18 cellular contexts compared by ENCODE assay signal in genomic region chr4:102244878-102245535, GRCh38.
DNase-seq lines count a peak whose midpoint lies in the region; ATAC-seq and TF ChIP-seq lines count a peak whose summit lies in the region.
"Had no signal": no experiment of that assay in that cellular context is flagged by ENCODE, and none has a peak within 500 bp of the region (broad histone marks: within the 10 kb centered on the region; RNA-seq: fewer than 3 reads in every experiment).

No MANE protein-coding gene starts in this region.

- H3K27me3 ChIP-seq in aorta (ENCODE audit: control insufficient read depth in 1 of 2, insufficient read depth in 2 of 2, low read length in 1 of 2): no peaks in the 10 kb centered on the region
- H3K27me3 ChIP-seq: BLaER1 had no signal

- no peaks in the 10 kb centered on the region for H3K4me1 ChIP-seq in aorta (ENCODE audit: control insufficient read depth in 1 of 2, insufficient read depth in 2 of 2, low read length in 2 of 2)
- H3K4me1 ChIP-seq: BLaER1, Caco-2 had no signal

- intact Hi-C loops in aorta (cut with DNase I): no loop called here

- ATAC-seq in stimulated activated naive CD8-positive, alpha-beta T cell treated with anti-CD3 and anti-CD28 coated beads, Interleukin-15, amount 100 ng/mL, for 72 hours: peak; percentile 26
- no peak for ATAC-seq in stimulated activated naive CD8-positive, alpha-beta T cell treated with anti-CD3 and anti-CD28 coated beads, Interleukin-15, Interleukin-2, amounts not matched to agents 100 U/mL and 50 U/mL, for 24 hours
- ATAC-seq in omental fat pad (ENCODE audit: low FRiP score): peak; percentile 28
- ATAC-seq in aorta (ENCODE audit: low FRiP score): peak; percentile 50
- ATAC-seq in GM19395 (IDR thresholded peaks at IDR 0.05; ENCODE audit: unreplicated experiment): no peak
- ATAC-seq: CD8-positive, alpha-beta T cell; GM23338; HCT116 had no signal

- H3K27ac Mint-ChIP-seq in stimulated activated naive CD8-positive, alpha-beta T cell treated with anti-CD3 and anti-CD28 coated beads, Interleukin-15, amount 100 ng/mL, for 72 hours: no peak overlapping the region
- H3K27ac Mint-ChIP-seq: B cell; CD4-positive, CD25-positive, alpha-beta regulatory T cell; CD8-positive, alpha-beta T cell; GM23338 had no signal

- no peak overlapping the region for H3K4me3 ChIP-seq in aorta (ENCODE audit: low read length in 2 of 2)
- H3K4me3 ChIP-seq: BLaER1, GM23338 had no signal

- H3K4me1 Mint-ChIP-seq in stimulated activated naive CD8-positive, alpha-beta T cell treated with anti-CD3 and anti-CD28 coated beads, Interleukin-15, amount 100 ng/mL, for 72 hours: no peaks in the 10 kb centered on the region
- H3K4me1 Mint-ChIP-seq: B cell; CD4-positive, CD25-positive, alpha-beta regulatory T cell; GM23338; H9 had no signal

- H3K9me3 Mint-ChIP-seq in stimulated activated naive CD8-positive, alpha-beta T cell treated with anti-CD3 and anti-CD28 coated beads, Interleukin-15, amount 100 ng/mL, for 72 hours: peaks cover 0 to 7% of the 10 kb centered on the region in 2 donors

- H3K27me3 Mint-ChIP-seq in stimulated activated naive CD8-positive, alpha-beta T cell treated with anti-CD3 and anti-CD28 coated beads, Interleukin-15, amount 100 ng/mL, for 72 hours: no peaks in the 10 kb centered on the region
- H3K27me3 Mint-ChIP-seq: B cell; CD4-positive, CD25-positive, alpha-beta regulatory T cell had no signal

- WGBS in aorta, 2 donors: 75 to 82% methylated on average over 22 to 23 of the region's 23 CpGs

- H3K27ac ChIP-seq in aorta (ENCODE audit: low read depth in 1 of 2, low read length in 2 of 2): no peak overlapping the region
- H3K27ac ChIP-seq: 22Rv1, BLaER1, C4-2B had no signal

- DNase-seq in stimulated activated naive CD8-positive, alpha-beta T cell treated with anti-CD3 and anti-CD28 coated beads, Interleukin-15, amount 100 ng/mL, for 72 hours: no peak
- DNase-seq in stimulated activated naive CD8-positive, alpha-beta T cell treated with anti-CD3 and anti-CD28 coated beads, Interleukin-15, Interleukin-2, amounts not matched to agents 100 U/mL and 50 U/mL, for 24 hours: no peak
- DNase-seq in omental fat pad (ENCODE audit: low spot score) (no peak), aorta (no peak), anterior cingulate cortex (lab: John Stamatoyannopoulos, UW) (no peak)
- DNase-seq: Caco-2; CD4-positive, CD25-positive, alpha-beta regulatory T cell; CD8-positive, alpha-beta T cell; DMS153; DND-41; H9 had no signal

- no peak overlapping the region for H3K4me3 Mint-ChIP-seq in stimulated activated naive CD8-positive, alpha-beta T cell treated with anti-CD3 and anti-CD28 coated beads, Interleukin-15, amount 100 ng/mL, for 72 hours
- H3K4me3 Mint-ChIP-seq: B cell; CD4-positive, CD25-positive, alpha-beta regulatory T cell; CD8-positive, alpha-beta T cell; GM23338; H9 had no signal

- no peaks in the 10 kb centered on the region for H3K9me3 ChIP-seq in aorta (ENCODE audit: control insufficient read depth, low read length)
- H3K9me3 ChIP-seq: Caco-2 had no signal

- no peaks in the 10 kb centered on the region for H3K36me3 ChIP-seq in aorta (ENCODE audit: control insufficient read depth in 1 of 2, insufficient read depth in 2 of 2, low read length in 1 of 2)
- H3K36me3 ChIP-seq: BLaER1 had no signal

- TF ChIP-seq CTCF in omental fat pad (IDR thresholded peaks at IDR 0.05): no peak

Comparison
In these comparisons a context has a peak if more than half of its experiments do, and no peak if none do; other contexts are left out.
1. ATAC-seq: peak in stimulated activated naive CD8-positive, alpha-beta T cell treated with anti-CD3 and anti-CD28 coated beads, Interleukin-15, amount 100 ng/mL, for 72 hours (single experiment), omental fat pad (single experiment) and aorta (single experiment); none in stimulated activated naive CD8-positive, alpha-beta T cell treated with anti-CD3 and anti-CD28 coated beads, Interleukin-15, Interleukin-2, amounts not matched to agents 100 U/mL and 50 U/mL, for 24 hours (single experiment) and GM19395 (single experiment).